8 cellular contexts compared by ENCODE assay signal in genomic region chr14:68789002-68789797, GRCh38. TPM values are rescaled to one million over a fixed set of nuclear protein-coding genes. Genes with fewer than 3 reads are reported as not detected.
DNase-seq lines count a peak whose midpoint lies in the region; ATAC-seq, FAIRE-seq and TF ChIP-seq lines count a peak whose summit lies in the region.

No MANE protein-coding gene starts in this region.

- TF ChIP-seq CTCF in GM06990 (IDR thresholded peaks at IDR 0.05; ENCODE audit: insufficient read depth, low read length, poor library complexity, severe bottlenecking), result peak; percentile 84
- peak; percentile 56 for TF ChIP-seq CTCF in astrocyte (IDR thresholded peaks at IDR 0.05; ENCODE audit: insufficient read depth, low read depth, low read length)

- H3K9me3 ChIP-seq in astrocyte (ENCODE audit: insufficient read depth, low read depth, low read length), result no peaks in the 10 kb centered on the region

- peaks cover 51% of the 10 kb centered on the region for H3K4me1 ChIP-seq in astrocyte (ENCODE audit: insufficient read depth, low read length)

- no peaks in the 10 kb centered on the region for H3K27me3 Mint-ChIP-seq in astrocyte (ENCODE audit: low read depth, unreplicated experiment)

- H3K27me3 ChIP-seq in GM06990 (replicated peaks; ENCODE audit: control insufficient read depth, insufficient read depth, low read length) (no peaks in the 10 kb centered on the region), astrocyte (ENCODE audit: insufficient read depth, low read length) (no peaks in the 10 kb centered on the region)

- H3K4me2 ChIP-seq in astrocyte (ENCODE audit: low read length), result peak overlapping the region; percentile 90

- H3K4me1 Mint-ChIP-seq in astrocyte (ENCODE audit: low read depth, unreplicated experiment), result peaks cover 36% of the 10 kb centered on the region

- H3K36me3 ChIP-seq in GM06990 (ENCODE audit: control insufficient read depth, insufficient read depth, low read length), result peaks cover 21% of the 10 kb centered on the region
- peaks cover 12% of the 10 kb centered on the region for H3K36me3 ChIP-seq in astrocyte (ENCODE audit: insufficient read depth, low read length)

- ATAC-seq in sciatic nerve (peak; percentile 4), HG03025 (IDR thresholded peaks at IDR 0.05; ENCODE audit: low FRiP score, unreplicated experiment) (no peak), HG02884 (IDR thresholded peaks at IDR 0.05; ENCODE audit: unreplicated experiment) (no peak)

- peaks cover 2% of the 10 kb centered on the region for H3K9me3 Mint-ChIP-seq in astrocyte (ENCODE audit: unreplicated experiment)

- intact Hi-C loops in sciatic nerve (cut with DNase I), result loop anchor here (10.0 kb wide), 1 partner anchor 234 kb away; no protein-coding TSS in a partner anchor

- peak overlapping the region; percentile 98 for H3K27ac Mint-ChIP-seq in astrocyte (ENCODE audit: unreplicated experiment)

- no peak for FAIRE-seq in astrocyte (lab: Jason Lieb, UNC)

- peak overlapping the region; percentile 93 for H3K4me3 Mint-ChIP-seq in astrocyte (ENCODE audit: unreplicated experiment)

- peaks cover 53% of the 10 kb centered on the region for H3K79me2 ChIP-seq in astrocyte (ENCODE audit: insufficient read depth, low read length)

- H3K4me3 ChIP-seq in GM06990 (replicated peaks; ENCODE audit: low read depth, low read length), result peak overlapping the region; percentile 88
- H3K4me3 ChIP-seq in astrocyte (ENCODE audit: insufficient read depth, low read depth, low read length), result peak overlapping the region; percentile 97

- DNase-seq in GM06990 (ENCODE audit: extremely low read depth, insufficient read length) (peak; percentile 72), NCI-H1105 treated with DMSO at 0.1 percent for 48 hours (lab: John Stamatoyannopoulos, UW) (peak; percentile 70), T1000 (lab: John Stamatoyannopoulos, UW) (peak; percentile 21), astrocyte (ENCODE audit: low read depth) (peak; percentile 62), hypothalamus (lab: John Stamatoyannopoulos, UW) (peak in 45 of 51 donors; percentile 21 to 86 (median 69)), sciatic nerve (ENCODE audit: low spot score) (peak; percentile 88)

- no peak overlapping the region for H2AFZ ChIP-seq in astrocyte (ENCODE audit: low read depth, low read length)

- H3K27ac ChIP-seq in astrocyte (ENCODE audit: low read depth, low read length), result peak overlapping the region; percentile 100

- H3K9ac ChIP-seq in astrocyte (ENCODE audit: low read length), result peak overlapping the region; percentile 99

- peaks cover 12% of the 10 kb centered on the region for H3K36me3 Mint-ChIP-seq in astrocyte (ENCODE audit: low read depth, unreplicated experiment)

- H4K20me1 ChIP-seq in astrocyte (ENCODE audit: insufficient read depth, low read length), result peaks cover 44% of the 10 kb centered on the region

RNA-seq across cellular contexts. Expression of gene ZFP36L1, which starts 3.7 kb away (rescaled TPM):
- total RNA-seq in astrocyte (210 and 219 TPM in 2 replicates), sciatic nerve (434 TPM)

Comparison
In these comparisons a context has a peak if more than half of its experiments do, and no peak if none do; other contexts are left out.
1. DNase-seq: peak in every context shown above with its lines; median percentile 88 in sciatic nerve; 72 in GM06990; 70 in NCI-H1105 treated with DMSO at 0.1 percent for 48 hours; 69 in hypothalamus; 62 in astrocyte; 21 in T1000.